2 cellular contexts compared by ENCODE assay signal in the genomic region with DNA sequence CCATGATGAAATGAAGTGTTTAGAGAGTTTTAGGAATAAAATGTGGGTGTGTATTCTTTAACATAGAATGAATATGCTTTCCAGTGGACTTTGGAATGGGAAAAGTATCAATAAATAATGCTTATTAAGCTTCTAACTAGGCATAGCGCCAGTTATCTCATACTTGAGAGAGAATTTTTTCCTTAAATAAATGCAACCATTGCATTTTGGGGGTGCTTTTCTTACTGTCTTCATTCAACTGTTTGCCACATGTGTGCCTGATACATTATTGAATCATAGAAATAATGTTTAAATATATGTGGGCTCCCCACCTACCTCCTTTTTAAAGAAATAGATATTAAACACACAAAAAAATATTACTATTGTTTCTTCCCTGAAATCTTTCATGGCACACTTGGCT.
A peak's percentile ranks its signal among the peaks of the same experiment; 100 is the strongest.
TF ChIP-seq lines count a peak whose summit lies in the region.

No MANE protein-coding gene starts in this region.

TF ChIP-seq in HepG2, 621 proteins besides CTCF, POLR2A, EP300 and RAD21 (continued from another document):
- TF ChIP-seq PAWR (CRISPR knock-in tag; IDR thresholded peaks at IDR 0.05; ENCODE audit: borderline replicate concordance), result no peak
- no peak for TF ChIP-seq NFKBIZ (CRISPR knock-in tag; IDR thresholded peaks at IDR 0.05)
- no peak for TF ChIP-seq GATAD2A (CRISPR knock-in tag; IDR thresholded peaks at IDR 0.05)
- TF ChIP-seq MAFK (conservative IDR thresholded peaks at IDR 0.05 in 1 of 2, IDR thresholded peaks at IDR 0.05 in 1 of 2; ENCODE audit: low read length in 2 of 2), result peak; percentile 45 to 66
- TF ChIP-seq ZNF619 (CRISPR knock-in tag; IDR thresholded peaks at IDR 0.05), result no peak
- no peak for TF ChIP-seq KDM2A (CRISPR knock-in tag; IDR thresholded peaks at IDR 0.05; ENCODE audit: borderline replicate concordance, low read depth)
- no peak for TF ChIP-seq KDM3A (CRISPR knock-in tag; IDR thresholded peaks at IDR 0.05; ENCODE audit: low read depth)

TF ChIP-seq in K562, 482 proteins besides CTCF, POLR2A, EP300 and RAD21 (continued from another document):
- TF ChIP-seq CCAR2 (IDR thresholded peaks at IDR 0.05; ENCODE audit: low read depth, low read length), result no peak
- TF ChIP-seq, protein P1, sequence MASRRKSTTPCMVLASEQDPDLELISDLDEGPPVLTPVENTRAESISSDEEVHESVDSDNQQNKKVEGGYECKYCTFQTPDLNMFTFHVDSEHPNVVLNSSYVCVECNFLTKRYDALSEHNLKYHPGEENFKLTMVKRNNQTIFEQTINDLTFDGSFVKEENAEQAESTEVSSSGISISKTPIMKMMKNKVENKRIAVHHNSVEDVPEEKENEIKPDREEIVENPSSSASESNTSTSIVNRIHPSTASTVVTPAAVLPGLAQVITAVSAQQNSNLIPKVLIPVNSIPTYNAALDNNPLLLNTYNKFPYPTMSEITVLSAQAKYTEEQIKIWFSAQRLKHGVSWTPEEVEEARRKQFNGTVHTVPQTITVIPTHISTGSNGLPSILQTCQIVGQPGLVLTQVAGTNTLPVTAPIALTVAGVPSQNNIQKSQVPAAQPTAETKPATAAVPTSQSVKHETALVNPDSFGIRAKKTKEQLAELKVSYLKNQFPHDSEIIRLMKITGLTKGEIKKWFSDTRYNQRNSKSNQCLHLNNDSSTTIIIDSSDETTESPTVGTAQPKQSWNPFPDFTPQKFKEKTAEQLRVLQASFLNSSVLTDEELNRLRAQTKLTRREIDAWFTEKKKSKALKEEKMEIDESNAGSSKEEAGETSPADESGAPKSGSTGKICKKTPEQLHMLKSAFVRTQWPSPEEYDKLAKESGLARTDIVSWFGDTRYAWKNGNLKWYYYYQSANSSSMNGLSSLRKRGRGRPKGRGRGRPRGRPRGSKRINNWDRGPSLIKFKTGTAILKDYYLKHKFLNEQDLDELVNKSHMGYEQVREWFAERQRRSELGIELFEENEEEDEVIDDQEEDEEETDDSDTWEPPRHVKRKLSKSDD (conservative IDR thresholded peaks at IDR 0.05; ENCODE audit: low read length), result no peak
- TF ChIP-seq ZNF316 (IDR thresholded peaks at IDR 0.05), result 0 out of 2 replicates have a peak, but pooled peaks have one; percentile 12
- peak; percentile 12; the same call in 1 of the 2 replicates for TF ChIP-seq C11orf30 (IDR thresholded peaks at IDR 0.05; ENCODE audit: low read depth)
- TF ChIP-seq, protein P2, sequence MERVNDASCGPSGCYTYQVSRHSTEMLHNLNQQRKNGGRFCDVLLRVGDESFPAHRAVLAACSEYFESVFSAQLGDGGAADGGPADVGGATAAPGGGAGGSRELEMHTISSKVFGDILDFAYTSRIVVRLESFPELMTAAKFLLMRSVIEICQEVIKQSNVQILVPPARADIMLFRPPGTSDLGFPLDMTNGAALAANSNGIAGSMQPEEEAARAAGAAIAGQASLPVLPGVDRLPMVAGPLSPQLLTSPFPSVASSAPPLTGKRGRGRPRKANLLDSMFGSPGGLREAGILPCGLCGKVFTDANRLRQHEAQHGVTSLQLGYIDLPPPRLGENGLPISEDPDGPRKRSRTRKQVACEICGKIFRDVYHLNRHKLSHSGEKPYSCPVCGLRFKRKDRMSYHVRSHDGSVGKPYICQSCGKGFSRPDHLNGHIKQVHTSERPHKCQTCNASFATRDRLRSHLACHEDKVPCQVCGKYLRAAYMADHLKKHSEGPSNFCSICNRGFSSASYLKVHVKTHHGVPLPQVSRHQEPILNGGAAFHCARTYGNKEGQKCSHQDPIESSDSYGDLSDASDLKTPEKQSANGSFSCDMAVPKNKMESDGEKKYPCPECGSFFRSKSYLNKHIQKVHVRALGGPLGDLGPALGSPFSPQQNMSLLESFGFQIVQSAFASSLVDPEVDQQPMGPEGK (CRISPR knock-in tag; IDR thresholded peaks at IDR 0.05; ENCODE audit: borderline replicate concordance), result no peak
- TF ChIP-seq ILF3 (IDR thresholded peaks at IDR 0.05; ENCODE audit: borderline replicate concordance), result no peak
- TF ChIP-seq ARID1B (IDR thresholded peaks at IDR 0.05), result no peak
- TF ChIP-seq, protein P3, sequence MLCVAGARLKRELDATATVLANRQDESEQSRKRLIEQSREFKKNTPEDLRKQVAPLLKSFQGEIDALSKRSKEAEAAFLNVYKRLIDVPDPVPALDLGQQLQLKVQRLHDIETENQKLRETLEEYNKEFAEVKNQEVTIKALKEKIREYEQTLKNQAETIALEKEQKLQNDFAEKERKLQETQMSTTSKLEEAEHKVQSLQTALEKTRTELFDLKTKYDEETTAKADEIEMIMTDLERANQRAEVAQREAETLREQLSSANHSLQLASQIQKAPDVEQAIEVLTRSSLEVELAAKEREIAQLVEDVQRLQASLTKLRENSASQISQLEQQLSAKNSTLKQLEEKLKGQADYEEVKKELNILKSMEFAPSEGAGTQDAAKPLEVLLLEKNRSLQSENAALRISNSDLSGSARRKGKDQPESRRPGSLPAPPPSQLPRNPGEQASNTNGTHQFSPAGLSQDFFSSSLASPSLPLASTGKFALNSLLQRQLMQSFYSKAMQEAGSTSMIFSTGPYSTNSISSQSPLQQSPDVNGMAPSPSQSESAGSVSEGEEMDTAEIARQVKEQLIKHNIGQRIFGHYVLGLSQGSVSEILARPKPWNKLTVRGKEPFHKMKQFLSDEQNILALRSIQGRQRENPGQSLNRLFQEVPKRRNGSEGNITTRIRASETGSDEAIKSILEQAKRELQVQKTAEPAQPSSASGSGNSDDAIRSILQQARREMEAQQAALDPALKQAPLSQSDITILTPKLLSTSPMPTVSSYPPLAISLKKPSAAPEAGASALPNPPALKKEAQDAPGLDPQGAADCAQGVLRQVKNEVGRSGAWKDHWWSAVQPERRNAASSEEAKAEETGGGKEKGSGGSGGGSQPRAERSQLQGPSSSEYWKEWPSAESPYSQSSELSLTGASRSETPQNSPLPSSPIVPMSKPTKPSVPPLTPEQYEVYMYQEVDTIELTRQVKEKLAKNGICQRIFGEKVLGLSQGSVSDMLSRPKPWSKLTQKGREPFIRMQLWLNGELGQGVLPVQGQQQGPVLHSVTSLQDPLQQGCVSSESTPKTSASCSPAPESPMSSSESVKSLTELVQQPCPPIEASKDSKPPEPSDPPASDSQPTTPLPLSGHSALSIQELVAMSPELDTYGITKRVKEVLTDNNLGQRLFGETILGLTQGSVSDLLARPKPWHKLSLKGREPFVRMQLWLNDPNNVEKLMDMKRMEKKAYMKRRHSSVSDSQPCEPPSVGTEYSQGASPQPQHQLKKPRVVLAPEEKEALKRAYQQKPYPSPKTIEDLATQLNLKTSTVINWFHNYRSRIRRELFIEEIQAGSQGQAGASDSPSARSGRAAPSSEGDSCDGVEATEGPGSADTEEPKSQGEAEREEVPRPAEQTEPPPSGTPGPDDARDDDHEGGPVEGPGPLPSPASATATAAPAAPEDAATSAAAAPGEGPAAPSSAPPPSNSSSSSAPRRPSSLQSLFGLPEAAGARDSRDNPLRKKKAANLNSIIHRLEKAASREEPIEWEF (CRISPR knock-in tag; IDR thresholded peaks at IDR 0.05), result no peak
